In genomic region chr12:58602179-58602578, GRCh38 we compare ENCODE assay signal across 1 cellular context.
TF ChIP-seq lines count a peak whose summit lies in the region.

No MANE protein-coding gene starts in this region.

TF ChIP-seq in IMR-90, 13 proteins besides CTCF, POLR2A, EP300 and RAD21 (continued from another document):
- TF ChIP-seq USF2 (IDR thresholded peaks at IDR 0.05; ENCODE audit: low read depth, low read length) (no peak), MAFK (IDR thresholded peaks at IDR 0.05; ENCODE audit: low read depth, low read length) (no peak), ELK1 (IDR thresholded peaks at IDR 0.05; ENCODE audit: borderline replicate concordance, low read depth, low read length) (no peak), FOS (IDR thresholded peaks at IDR 0.05; ENCODE audit: low read depth, low read length) (no peak), SMC3 (IDR thresholded peaks at IDR 0.05; ENCODE audit: low read depth, low read length) (no peak), RCOR1 (IDR thresholded peaks at IDR 0.05; ENCODE audit: insufficient replicate concordance, low read length) (no peak), BHLHE40 (IDR thresholded peaks at IDR 0.05; ENCODE audit: low read depth, low read length) (no peak), MAZ (IDR thresholded peaks at IDR 0.05; ENCODE audit: borderline replicate concordance, low read depth, low read length) (no peak), CEBPB (IDR thresholded peaks at IDR 0.05; ENCODE audit: low read depth, low read length) (no peak)
